In genomic region chr2:224416656-224417360, GRCh38 we compare ENCODE assay signal across 1 cellular context.
TF ChIP-seq lines count a peak whose summit lies in the region.

No MANE protein-coding gene starts in this region.

TF ChIP-seq in GM23338, 12 proteins besides CTCF, POLR2A, EP300 and RAD21 (continued from another document):
- no peak for TF ChIP-seq NANOG (IDR thresholded peaks at IDR 0.05; ENCODE audit: borderline replicate concordance)
- TF ChIP-seq JUNB (IDR thresholded peaks at IDR 0.05; ENCODE audit: unreplicated experiment), result no peak
- TF ChIP-seq ZNF331 (CRISPR knock-in tag; IDR thresholded peaks at IDR 0.05; ENCODE audit: low read depth), result no peak
- TF ChIP-seq ZNF462 (CRISPR knock-in tag; IDR thresholded peaks at IDR 0.05), result no peak
